In genomic region chr9:132699926-132700325, GRCh38 we compare ENCODE assay signal across 19 cellular contexts.
"Had no signal": no experiment of that assay in that cellular context is flagged by ENCODE, and none has a peak within 500 bp of the region (broad histone marks: within the 10 kb centered on the region; RNA-seq: fewer than 3 reads in every experiment).

No MANE protein-coding gene starts in this region.

- DNase-seq: activated CD4-positive, alpha-beta T cell treated with anti-CD3 and anti-CD28 coated beads for 48 hours; activated CD4-positive, CD25-positive, alpha-beta regulatory T cell; activated CD8-positive, alpha-beta T cell treated with anti-CD3 and anti-CD28 coated beads for 36 hours; activated naive CD4-positive, alpha-beta T cell; activated naive CD8-positive, alpha-beta T cell treated with anti-CD3 and anti-CD28 coated beads for 36 hours; activated T-cell treated with anti-CD3 and anti-CD28 coated beads, Interleukin-2, amount 50 U/mL, for 1 hour; effector memory CD8-positive, alpha-beta T cell; left cardiac atrium; mesendoderm; naive thymus-derived CD4-positive, alpha-beta T cell; stimulated activated CD4-positive, alpha-beta T cell treated with anti-CD3 and anti-CD28 coated beads, Interleukin-2, amount 100 ng/mL, for 24 hours; stimulated activated naive CD4-positive, alpha-beta T cell treated with Interleukin-2 at 50 U/mL for 16 hours; substantia nigra; tibial artery had no signal

- H3K27ac ChIP-seq: cardiac muscle cell, epithelial cell of prostate, hepatocyte, neural progenitor cell, tibial artery had no signal

- ATAC-seq: activated CD8-positive, alpha-beta T cell treated with anti-CD3 and anti-CD28 coated beads for 36 hours; activated T-helper 17 cell treated with anti-CD3 and anti-CD28 coated beads, Interleukin-2, amount 50 U/mL, for 72 hours; effector memory CD8-positive, alpha-beta T cell; left cardiac atrium; naive thymus-derived CD4-positive, alpha-beta T cell had no signal

- H3K4me3 ChIP-seq: cardiac muscle cell, hepatocyte, neural progenitor cell, tibial artery had no signal
